In genomic region chr3:142863010-142863787, GRCh38 we compare ENCODE assay signal across 10 cellular contexts. TPM values are rescaled to one million over a fixed set of nuclear protein-coding genes. Genes with fewer than 3 reads are reported as not detected.
A peak's percentile ranks its signal among the peaks of the same experiment; 100 is the strongest.
DNase-seq lines count a peak whose midpoint lies in the region; ATAC-seq and TF ChIP-seq lines count a peak whose summit lies in the region.
"Had no signal": no experiment of that assay in that cellular context is flagged by ENCODE, and none has a peak within 500 bp of the region (broad histone marks: within the 10 kb centered on the region; RNA-seq: fewer than 3 reads in every experiment).

No MANE protein-coding gene starts in this region.

- WGBS in right lobe of liver (ENCODE audit: insufficient coverage, low coverage, low lambda C conversion rate, missing lambda C conversion rate) = 32% methylated on average over 7 of the region's 7 CpGs
- 27 to 46% (median 41%) methylated on average over 7 of the region's 7 CpGs for WGBS in stomach, 5 donors

- peak; percentile 41 for DNase-seq in ELR (ENCODE audit: low read depth)
- peak; percentile 72 for DNase-seq in NCI-H146 (lab: John Stamatoyannopoulos, UW)
- DNase-seq in astrocyte of the spinal cord (ENCODE audit: low read depth, low spot score) = peak; percentile 53
- DNase-seq in right lobe of liver = no peak
- DNase-seq in stomach = no peak
- no peak for DNase-seq in activated CD4-positive, CD25-positive, alpha-beta regulatory T cell treated with anti-CD3 and anti-CD28 coated beads, Interleukin-2, amount 50 U/mL, for 72 hours
- DNase-seq: kidney, NCI-H1105 had no signal

- no peaks in the 10 kb centered on the region for H3K27me3 ChIP-seq in right lobe of liver
- peaks cover 0 to 5% (median 0%) of the 10 kb centered on the region in 3 donors for H3K27me3 ChIP-seq in stomach

- H3K9me3 ChIP-seq in right lobe of liver = no peaks in the 10 kb centered on the region
- no peaks in the 10 kb centered on the region for H3K9me3 ChIP-seq in stomach

- H3K4me3 ChIP-seq in astrocyte of the spinal cord (ENCODE audit: low read depth, low read length) (no peak overlapping the region), right lobe of liver (no peak overlapping the region), stomach (no peak overlapping the region)

- in situ Hi-C loops in astrocyte of the spinal cord (cut with HindIII; ENCODE audit: low sequenced_read_pairs) = no loop called here

- H3K4me1 ChIP-seq in right lobe of liver = no peaks in the 10 kb centered on the region
- no peaks in the 10 kb centered on the region for H3K4me1 ChIP-seq in stomach

- no peak overlapping the region for H3K27ac ChIP-seq in right lobe of liver
- H3K27ac ChIP-seq in stomach = no peak overlapping the region

- no peak for TF ChIP-seq CTCF in astrocyte of the spinal cord (IDR thresholded peaks at IDR 0.05; ENCODE audit: low read depth, low read length)
- TF ChIP-seq CTCF in right lobe of liver (IDR thresholded peaks at IDR 0.05) = no peak
- TF ChIP-seq CTCF in stomach (IDR thresholded peaks at IDR 0.05) = no peak

- intact Hi-C loops in right lobe of liver (cut with DNase I) (no loop called here), stomach (cut with DNase I; ENCODE audit: low total_unique reads) (no loop called here)

- TF ChIP-seq POLR2A in right lobe of liver (IDR thresholded peaks at IDR 0.05) (no peak), stomach (IDR thresholded peaks at IDR 0.05) (no peak)

- ATAC-seq in right lobe of liver (peak in 3 of 4 donors; percentile 18 to 45 (median 32)), HG02588 (IDR thresholded peaks at IDR 0.05; ENCODE audit: unreplicated experiment) (no peak), HG03108 (IDR thresholded peaks at IDR 0.05; ENCODE audit: unreplicated experiment) (no peak)

- TF ChIP-seq EP300 in stomach (IDR thresholded peaks at IDR 0.05) = no peak

- H3K36me3 ChIP-seq in right lobe of liver (no peaks in the 10 kb centered on the region), stomach (no peaks in the 10 kb centered on the region)

RNA-seq across cellular contexts. Expression of gene PCOLCE2, which starts 25.7 kb away (rescaled TPM):
- 1 to 10 TPM; 1.8 to 9.7 (median 3.8) TPM for total RNA-seq in right lobe of liver
- total RNA-seq in stomach = 10 to 100 TPM in 2 of 5 donors, 1 to 10 TPM in 1, not detected in 2; 6.2 to 26.9 (median 19.6) TPM
- polyA plus RNA-seq in stomach = 1 to 10 TPM in 1 of 3 donors, under 1 TPM in 2; 0.75 to 1.1 (median 0.78) TPM

Comparison
In these comparisons a context has a peak if more than half of its experiments do, and no peak if none do; other contexts are left out.
1. DNase-seq: peak in ELR (single experiment), NCI-H146 (single experiment) and astrocyte of the spinal cord (single experiment); none in right lobe of liver (0 of 3), stomach (single experiment) and activated CD4-positive, CD25-positive, alpha-beta regulatory T cell treated with anti-CD3 and anti-CD28 coated beads, Interleukin-2, amount 50 U/mL, for 72 hours (single experiment).
2. ATAC-seq: peak in right lobe of liver (3 of 4); none in HG02588 (single experiment) and HG03108 (single experiment).